1 cellular context compared by ENCODE assay signal in genomic region chr10:35643151-35643975, GRCh38.
TF ChIP-seq lines count a peak whose summit lies in the region.

No MANE protein-coding gene starts in this region.

TF ChIP-seq in K562, 482 proteins besides CTCF, POLR2A, EP300 and RAD21 (continued from another document and continues in another):
- TF ChIP-seq ZNF512 (tag; IDR thresholded peaks at IDR 0.05), result peak; percentile 89
- no peak for TF ChIP-seq EHMT2 (IDR thresholded peaks at IDR 0.05)
- peak; percentile 34; the same call in 1 of the 2 replicates for TF ChIP-seq ZBTB7A (IDR thresholded peaks at IDR 0.05; ENCODE audit: borderline replicate concordance, control insufficient read depth, low read depth, low read length)
- TF ChIP-seq JUND (IDR thresholded peaks at IDR 0.05; ENCODE audit: borderline replicate concordance, low read depth, low read length), result no peak
- no peak for TF ChIP-seq JUND (tag; IDR thresholded peaks at IDR 0.05; ENCODE audit: borderline replicate concordance, low read depth, low read length)
- TF ChIP-seq SMAD1 (IDR thresholded peaks at IDR 0.05; ENCODE audit: low read depth, low read length, partially characterized antibody), result no peak
- no peak for TF ChIP-seq ZBTB1 (CRISPR knock-in tag; IDR thresholded peaks at IDR 0.05; ENCODE audit: borderline replicate concordance, low read depth)
- TF ChIP-seq ARID3A (IDR thresholded peaks at IDR 0.05; ENCODE audit: borderline replicate concordance, low read depth, low read length), result no peak
- no peak for TF ChIP-seq SREBF2 (CRISPR knock-in tag; IDR thresholded peaks at IDR 0.05)
- no peak for TF ChIP-seq IRF9 (tag; IDR thresholded peaks at IDR 0.05)
- TF ChIP-seq E2F4 (CRISPR knock-in tag; IDR thresholded peaks at IDR 0.05; ENCODE audit: low read depth), result no peak
- peak; percentile 49 for TF ChIP-seq SPI1 (IDR thresholded peaks at IDR 0.05; ENCODE audit: borderline replicate concordance, low read depth, low read length)
- no peak for TF ChIP-seq NCOA4 (IDR thresholded peaks at IDR 0.05; ENCODE audit: partially characterized antibody)
- TF ChIP-seq BACH1 (tag; IDR thresholded peaks at IDR 0.05), result no peak
- no peak for TF ChIP-seq GABPB1 (CRISPR knock-in tag; IDR thresholded peaks at IDR 0.05)
- TF ChIP-seq AFF1 (IDR thresholded peaks at IDR 0.05; ENCODE audit: low read depth in 1 of 2, partially characterized antibody in 2 of 2), result no peak
- TF ChIP-seq DPF2 (IDR thresholded peaks at IDR 0.05), result no peak
- no peak for TF ChIP-seq BRF1 (IDR thresholded peaks at IDR 0.05; ENCODE audit: borderline replicate concordance, extremely low read depth, insufficient read length)
- peak in 1 of 2 experiments; percentile 31; a peak in 1 of 4 replicates for TF ChIP-seq MAZ (CRISPR knock-in tag; conservative IDR thresholded peaks at IDR 0.05 in 1 of 2, IDR thresholded peaks at IDR 0.05 in 1 of 2)
- 0 out of 4 replicates have a peak, but pooled peaks of 1 of the 2 experiments have one; percentile 46 for TF ChIP-seq HDAC1 (IDR thresholded peaks at IDR 0.05)
- TF ChIP-seq CREM (IDR thresholded peaks at IDR 0.05; ENCODE audit: low read depth), result peak; percentile 61
- TF ChIP-seq HMG20A (CRISPR knock-in tag; conservative IDR thresholded peaks at IDR 0.05), result no peak
- no peak for TF ChIP-seq PHF8 (IDR thresholded peaks at IDR 0.05; ENCODE audit: borderline replicate concordance, low read length)
- no peak for TF ChIP-seq EWSR1 (IDR thresholded peaks at IDR 0.05; ENCODE audit: borderline replicate concordance, low read depth, partially characterized antibody)
- TF ChIP-seq VEZF1 (CRISPR knock-in tag; IDR thresholded peaks at IDR 0.05), result peak; percentile 65
- no peak for TF ChIP-seq HBP1 (CRISPR knock-in tag; IDR thresholded peaks at IDR 0.05)
- no peak for TF ChIP-seq MCM5 (IDR thresholded peaks at IDR 0.05; ENCODE audit: low read depth)
- TF ChIP-seq FOSL1 (tag; conservative IDR thresholded peaks at IDR 0.05), result no peak
- TF ChIP-seq ZBTB9 (CRISPR knock-in tag; IDR thresholded peaks at IDR 0.05), result no peak
- TF ChIP-seq L3MBTL2 (IDR thresholded peaks at IDR 0.05), result peak; percentile 52; the same call in 1 of the 2 replicates
- TF ChIP-seq TAF7 (tag; IDR thresholded peaks at IDR 0.05), result no peak
- no peak for TF ChIP-seq SMAD3 (CRISPR knock-in tag; conservative IDR thresholded peaks at IDR 0.05)
- peak; percentile 63 for TF ChIP-seq NFIC (IDR thresholded peaks at IDR 0.05)
- no peak for TF ChIP-seq ATF4 (CRISPR knock-in tag; IDR thresholded peaks at IDR 0.05)
- TF ChIP-seq RNF219 (CRISPR knock-in tag; IDR thresholded peaks at IDR 0.05), result no peak
- 0 out of 2 replicates have a peak, but pooled peaks have one; percentile 58 for TF ChIP-seq KDM2B (CRISPR knock-in tag; IDR thresholded peaks at IDR 0.05)
- no peak for TF ChIP-seq ZNF24 (IDR thresholded peaks at IDR 0.05)
- TF ChIP-seq CREB3 (tag; conservative IDR thresholded peaks at IDR 0.05; ENCODE audit: low read depth), result no peak
- TF ChIP-seq FOXJ3 (CRISPR knock-in tag; IDR thresholded peaks at IDR 0.05), result no peak
- no peak for TF ChIP-seq E4F1 (CRISPR knock-in tag; IDR thresholded peaks at IDR 0.05; ENCODE audit: borderline replicate concordance)
- TF ChIP-seq RNF2 (IDR thresholded peaks at IDR 0.05), result no peak
